26 cellular contexts compared by ENCODE assay signal in genomic region chr17:73547790-73548189, GRCh38.
"Had no signal": no experiment of that assay in that cellular context is flagged by ENCODE, and none has a peak within 500 bp of the region (broad histone marks: within the 10 kb centered on the region; RNA-seq: fewer than 3 reads in every experiment).

No MANE protein-coding gene starts in this region.

- H3K27ac Mint-ChIP-seq: nephron progenitor cell; stimulated activated memory B cell treated with anti-CD40 and anti-IgM and Interleukin-4, amounts not matched to agents 10 μg/mL and 1 μg/mL and 100 μg/mL, for 72 hours; stimulated activated naive CD8-positive, alpha-beta T cell treated with anti-CD3 and anti-CD28 coated beads, Interleukin-15, Interleukin-2, amounts not matched to agents 100 ng/mL and 50 ng/mL, for 24 hours had no signal

- H3K36me3 Mint-ChIP-seq: stimulated activated memory B cell treated with anti-CD40 and anti-IgM and Interleukin-4, amounts not matched to agents 10 μg/mL and 1 μg/mL and 100 μg/mL, for 72 hours had no signal

- H3K27ac ChIP-seq: esophagus squamous epithelium, heart right ventricle, left lung, ovary, psoas muscle, skin epidermis, thoracic aorta, tibial nerve, upper lobe of left lung, uterus had no signal

- H3K9me3 Mint-ChIP-seq: effector memory CD8-positive, alpha-beta T cell; naive thymus-derived CD8-positive, alpha-beta T cell; nephron progenitor cell; stimulated activated memory B cell treated with anti-CD40 and anti-IgM and Interleukin-4, amounts not matched to agents 10 μg/mL and 1 μg/mL and 100 μg/mL, for 72 hours; stimulated activated naive CD8-positive, alpha-beta T cell treated with anti-CD3 and anti-CD28 coated beads, Interleukin-15, Interleukin-2, amounts not matched to agents 100 ng/mL and 50 ng/mL, for 24 hours had no signal

- H3K4me3 ChIP-seq: esophagus squamous epithelium, heart right ventricle, left lung, ovary, psoas muscle, skin epidermis, spleen, thoracic aorta, tibial nerve, upper lobe of left lung, uterus had no signal

- ATAC-seq: psoas muscle had no signal

- H3K4me3 Mint-ChIP-seq: effector memory CD8-positive, alpha-beta T cell; nephron progenitor cell; stimulated activated memory B cell treated with anti-CD40 and anti-IgM and Interleukin-4, amounts not matched to agents 10 μg/mL and 1 μg/mL and 100 μg/mL, for 72 hours; stimulated activated naive CD8-positive, alpha-beta T cell treated with anti-CD3 and anti-CD28 coated beads, Interleukin-15, Interleukin-2, amounts not matched to agents 100 ng/mL and 50 ng/mL, for 24 hours had no signal

- H3K9me3 ChIP-seq: esophagus squamous epithelium, heart right ventricle, left lung, ovary, psoas muscle, spleen, thoracic aorta, tibial nerve, upper lobe of left lung, uterus had no signal

- DNase-seq: cortex of kidney; effector memory CD8-positive, alpha-beta T cell; foreskin melanocyte; glutamatergic neuron; heart right ventricle; hippocampal formation; left cardiac atrium; mesendoderm; midbrain; nephron progenitor cell; occipital lobe; ovary; psoas muscle; right cardiac atrium; spleen; stimulated activated CD4-positive, alpha-beta T cell treated with anti-CD3 and anti-CD28 coated beads, Interleukin-4, amount 100 ng/mL, for 4 hours; upper lobe of left lung; uterus had no signal

- H3K27me3 ChIP-seq: ovary, spleen, tibial nerve, upper lobe of left lung, uterus had no signal

- H3K4me1 ChIP-seq: psoas muscle, uterus had no signal

- H3K27me3 Mint-ChIP-seq: naive thymus-derived CD8-positive, alpha-beta T cell; stimulated activated memory B cell treated with anti-CD40 and anti-IgM and Interleukin-4, amounts not matched to agents 10 μg/mL and 1 μg/mL and 100 μg/mL, for 72 hours; stimulated activated naive CD8-positive, alpha-beta T cell treated with anti-CD3 and anti-CD28 coated beads, Interleukin-15, Interleukin-2, amounts not matched to agents 100 ng/mL and 50 ng/mL, for 24 hours had no signal

- H3K36me3 ChIP-seq: esophagus squamous epithelium, heart right ventricle, left lung, ovary, spleen, thoracic aorta, tibial nerve, upper lobe of left lung, uterus had no signal
